In the genomic region with DNA sequence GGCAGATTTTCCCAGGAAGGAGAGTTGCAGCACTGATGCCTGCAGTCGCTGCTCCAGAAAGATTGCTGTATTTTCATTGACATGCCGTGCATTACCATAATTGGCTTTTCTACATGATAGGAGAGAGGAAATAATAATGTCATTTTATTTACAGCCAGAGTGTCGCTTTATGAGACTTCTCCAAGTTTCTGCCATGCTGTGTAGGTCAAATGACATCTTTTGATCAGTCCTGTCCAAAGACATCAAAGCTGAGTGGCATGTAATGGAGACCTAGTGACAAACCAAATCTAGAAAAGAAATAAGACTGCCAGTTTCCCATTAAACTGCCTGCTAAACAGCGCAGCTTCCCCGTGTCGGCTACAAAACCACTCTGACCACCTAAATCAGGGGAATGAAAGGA, we compare ENCODE assay signal across 23 cellular contexts.
"Had no signal": no experiment of that assay in that cellular context is flagged by ENCODE, and none has a peak within 500 bp of the region (broad histone marks: within the 10 kb centered on the region; RNA-seq: fewer than 3 reads in every experiment).

No MANE protein-coding gene starts in this region.

- H3K9me3 Mint-ChIP-seq: activated naive CD4-positive, alpha-beta T cell treated with anti-CD3 and anti-CD28 coated beads, Interleukin-2, amount 10 ng/mL, durations not matched to agents 7 days and 5 days; activated naive CD8-positive, alpha-beta T cell treated with anti-CD3 and anti-CD28 coated beads for 36 hours; activated T-cell treated with anti-CD3 and anti-CD28 coated beads, Interleukin-2, amount 50 U/mL, for 4 hours; activated T-helper 2 cell treated with anti-CD3 and anti-CD28 coated beads, Interferon-gamma antibody, Interleukin-2, Interleukin-4, amounts not matched to agents 10 μg/mL and 5 μg/mL and 100 μg/mL, durations not matched to agents 14 hours and 24 hours and 36 hours; T-helper 1 cell treated with Interleukin-12 subunit alpha and Interleukin-12 subunit beta and Interleukin-4 antibody, amounts not matched to agents 30 μg/mL and 1 μg/mL, for 36 hours; WTC11 had no signal

- H3K27me3 Mint-ChIP-seq: activated naive CD4-positive, alpha-beta T cell treated with anti-CD3 and anti-CD28 coated beads, Interleukin-2, amount 10 ng/mL, durations not matched to agents 7 days and 5 days; activated naive CD8-positive, alpha-beta T cell treated with anti-CD3 and anti-CD28 coated beads for 36 hours had no signal

- H3K36me3 Mint-ChIP-seq: activated naive CD4-positive, alpha-beta T cell treated with anti-CD3 and anti-CD28 coated beads, Interleukin-2, amount 10 ng/mL, durations not matched to agents 7 days and 5 days; WTC11 had no signal

- DNase-seq: activated CD4-positive, alpha-beta T cell treated with anti-CD3 and anti-CD28 coated beads for 48 hours; activated CD4-positive, alpha-beta T cell treated with anti-CD3 and anti-CD28 coated beads, Interleukin-2, amount 50 U/mL, for 4 hours; activated CD4-positive, CD25-positive, alpha-beta regulatory T cell treated with anti-CD3 and anti-CD28 coated beads, Interleukin-2, amount 50 U/mL, for 72 hours; activated gamma-delta T cell treated with Interleukin-2 at 50 U/mL for 16 hours; activated naive CD4-positive, alpha-beta T cell treated with anti-CD3 and anti-CD28 coated beads, Interleukin-2, amount 10 ng/mL, durations not matched to agents 7 days and 5 days; activated naive CD8-positive, alpha-beta T cell treated with anti-CD3 and anti-CD28 coated beads for 36 hours; activated T-cell treated with anti-CD3 and anti-CD28 coated beads, Interleukin-2, amount 50 U/mL, for 4 hours; anterior cingulate cortex; central memory CD4-positive, alpha-beta T cell; IMR-90; NCI-H1048; NCI-H1930; NCI-H2171; NCI-H2227 treated with DMSO at 0.1 percent for 48 hours; NCI-H446 treated with DMSO at 0.1 percent for 48 hours; NCI-H524 treated with DMSO at 0.1 percent for 48 hours; NCI-H748 treated with DMSO at 0.1 percent for 48 hours; NK-92 treated with Interleukin-12 subunit alpha and Interleukin-12 subunit beta, amount 100 ng/mL, for 24 hours; PC-3; SHP77 had no signal

- H3K27ac Mint-ChIP-seq: activated naive CD4-positive, alpha-beta T cell treated with anti-CD3 and anti-CD28 coated beads, Interleukin-2, amount 10 ng/mL, durations not matched to agents 7 days and 5 days; activated T-helper 2 cell treated with anti-CD3 and anti-CD28 coated beads, Interferon-gamma antibody, Interleukin-2, Interleukin-4, amounts not matched to agents 10 μg/mL and 5 μg/mL and 100 μg/mL, durations not matched to agents 14 hours and 24 hours and 36 hours; T-helper 1 cell treated with Interleukin-12 subunit alpha and Interleukin-12 subunit beta and Interleukin-4 antibody, amounts not matched to agents 30 μg/mL and 1 μg/mL, for 36 hours; WTC11 had no signal

- H3K4me3 Mint-ChIP-seq: activated naive CD4-positive, alpha-beta T cell treated with anti-CD3 and anti-CD28 coated beads, Interleukin-2, amount 10 ng/mL, durations not matched to agents 7 days and 5 days; activated naive CD8-positive, alpha-beta T cell treated with anti-CD3 and anti-CD28 coated beads for 36 hours; activated T-cell treated with anti-CD3 and anti-CD28 coated beads, Interleukin-2, amount 50 U/mL, for 4 hours; T-helper 1 cell treated with Interleukin-12 subunit alpha and Interleukin-12 subunit beta and Interleukin-4 antibody, amounts not matched to agents 30 μg/mL and 1 μg/mL, for 36 hours; WTC11 had no signal

- ATAC-seq: PC-3, WTC11 had no signal
